In the genomic region with DNA sequence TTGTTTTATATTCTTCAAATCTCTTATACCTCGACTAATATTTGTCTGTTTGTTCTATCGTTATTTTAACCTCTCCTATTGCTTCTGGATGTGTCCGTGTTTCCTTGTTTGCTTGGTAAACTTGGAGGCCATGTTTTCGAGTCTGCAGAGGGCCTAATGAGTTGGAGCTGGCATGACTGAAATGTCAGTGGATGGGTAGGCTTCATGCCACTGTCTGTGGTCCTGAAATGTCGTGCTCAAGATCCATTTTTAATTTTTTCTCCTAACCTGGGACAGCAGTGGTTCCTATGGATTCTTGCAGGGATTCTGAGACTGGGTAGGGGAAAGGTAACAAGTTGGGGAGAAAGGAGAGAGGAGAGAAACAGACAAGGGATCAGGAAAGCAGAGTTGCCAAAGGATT, we compare ENCODE assay signal across 20 cellular contexts. TPM values are rescaled to one million over a fixed set of nuclear protein-coding genes. Genes with fewer than 3 reads are reported as not detected.
DNase-seq lines count a peak whose midpoint lies in the region; ATAC-seq, FAIRE-seq and TF ChIP-seq lines count a peak whose summit lies in the region.
"Had no signal": no experiment of that assay in that cellular context is flagged by ENCODE, and none has a peak within 500 bp of the region (broad histone marks: within the 10 kb centered on the region; RNA-seq: fewer than 3 reads in every experiment).

No MANE protein-coding gene starts in this region.

- CTCF ChIA-PET in PC-3 (lab: Charles Lee), result no interaction called here

- H3K4me1 ChIP-seq in GM23248 (ENCODE audit: insufficient read depth) (no peaks in the 10 kb centered on the region), PC-3 (ENCODE audit: insufficient read depth, low read length) (no peaks in the 10 kb centered on the region)
- H3K4me1 ChIP-seq: prostate gland had no signal

- no peak for ATAC-seq in PC-3

- H3K27ac ChIP-seq in GM23248, result no peak overlapping the region
- no peak overlapping the region for H3K27ac ChIP-seq in PC-3 (ENCODE audit: low read length)
- H3K27ac ChIP-seq: KMS-11, prostate gland, SK-N-MC had no signal

- POLR2A ChIA-PET in PC-3 (lab: Charles Lee; ENCODE audit: unreplicated experiment), result no interaction called here

- H3K36me3 ChIP-seq in GM23248 (ENCODE audit: low read depth) (no peaks in the 10 kb centered on the region), PC-3 (ENCODE audit: low read depth, low read length) (no peaks in the 10 kb centered on the region), bronchial epithelial cell (ENCODE audit: control insufficient read depth, insufficient read depth, low read length) (no peaks in the 10 kb centered on the region)
- H3K36me3 ChIP-seq: prostate gland had no signal

- TF ChIP-seq CTCF in PC-3 (conservative IDR thresholded peaks at IDR 0.05; ENCODE audit: low read depth, low read length) (no peak), bronchial epithelial cell (IDR thresholded peaks at IDR 0.05; ENCODE audit: insufficient read depth, low read length, severe bottlenecking) (no peak), GM13977 (IDR thresholded peaks at IDR 0.05; ENCODE audit: extremely low read depth, insufficient read depth, missing control alignments) (no peak)

- intact Hi-C loops in PC-3 (cut with micrococcal nuclease), result loop anchor here (2.0 kb wide), 1 partner anchor 543 kb away; no protein-coding TSS in a partner anchor

- H2AFZ ChIP-seq in GM23248 (no peak overlapping the region), PC-3 (ENCODE audit: low read length) (no peak overlapping the region)

- no TSS peak for BruUV-seq in PC-3 (replicated peaks; lab: Mats Ljungman, UMichigan)

- peak; percentile 35 for DNase-seq in GM23248
- DNase-seq in PC-3, result peak; percentile 45
- no peak for DNase-seq in bronchial epithelial cell (ENCODE audit: low read depth)
- peak; percentile 18 for DNase-seq in left kidney (ENCODE audit: low read depth, low spot score)
- DNase-seq in RCC 7860 (ENCODE audit: low spot score), result no peak
- DNase-seq in GM19240 (ENCODE audit: insufficient read length, low spot score), result no peak
- no peak for DNase-seq in DMS53 treated with DMSO at 0.1 percent for 48 hours (lab: John Stamatoyannopoulos, UW; ENCODE audit: unreplicated experiment)
- no peak for DNase-seq in GM13977 (ENCODE audit: low spot score)
- DNase-seq: activated effector memory CD4-positive, alpha-beta T cell treated with Interleukin-2 at 50 U/mL for 16 hours; COR-L47; EL; NCI-H1092 treated with DMSO at 0.1 percent for 48 hours; NCI-H2107; NCI-H524 treated with DMSO at 0.1 percent for 48 hours; OCI-M1; T1000 had no signal

- H4K20me1 ChIP-seq in GM23248 (ENCODE audit: insufficient read depth) (no peaks in the 10 kb centered on the region), PC-3 (ENCODE audit: low read length) (no peaks in the 10 kb centered on the region)

- H3K27me3 ChIP-seq in GM23248 (replicated peaks; ENCODE audit: insufficient read depth), result no peaks in the 10 kb centered on the region
- H3K27me3 ChIP-seq in PC-3 (ENCODE audit: low read length), result no peaks in the 10 kb centered on the region; the same call in 1 of the 2 replicates
- H3K27me3 ChIP-seq in bronchial epithelial cell (ENCODE audit: control insufficient read depth, insufficient read depth, low read length), result no peaks in the 10 kb centered on the region

- H3K4me2 ChIP-seq in GM23248 (ENCODE audit: unreplicated experiment) (no peak overlapping the region), PC-3 (ENCODE audit: low read length) (no peak overlapping the region)
- H3K4me2 ChIP-seq: KMS-11 had no signal

- in situ Hi-C loops in GM23248 (cut with MboI) (loop anchor here (5.0 to 25.0 kb wide), 2 partner anchors 192 to 552 kb away; no protein-coding TSS in a partner anchor), GM13977 (cut with MboI; ENCODE audit: low pct_unique_long_range_greater_than_20kb, low sequenced_read_pairs, unreplicated experiment) (loop anchor here (25.0 kb wide), 2 partner anchors 427 to 552 kb away; no protein-coding TSS in a partner anchor)

- H3K4me3 ChIP-seq in GM23248 (no peak overlapping the region), PC-3 (ENCODE audit: low read length) (no peak overlapping the region), bronchial epithelial cell (ENCODE audit: low read depth, low read length) (no peak overlapping the region)
- H3K4me3 ChIP-seq: prostate gland, SK-N-MC had no signal

- WGBS in GM23248 (ENCODE audit: low coverage in 1 of 2, low lambda C conversion rate in 2 of 2, missing lambda C conversion rate in 2 of 2), 2 experiments, result 57 to 60% methylated on average over 5 of the region's 5 CpGs

- H3K9me2 ChIP-seq in GM23248 (ENCODE audit: insufficient read depth), result no peaks in the 10 kb centered on the region
- H3K9me2 ChIP-seq in PC-3 (replicated peaks; ENCODE audit: low read length), result no peaks in the 10 kb centered on the region

- FAIRE-seq in bronchial epithelial cell (lab: Jason Lieb, UNC), result peak; percentile 55
- no peak for FAIRE-seq in RCC 7860 (lab: Jason Lieb, UNC)

- H3K9ac ChIP-seq in GM23248 (no peak overlapping the region), PC-3 (ENCODE audit: low read length) (no peak overlapping the region)
- H3K9ac ChIP-seq: KMS-11 had no signal

- H3F3A ChIP-seq in GM23248 (ENCODE audit: insufficient read depth) (no peaks in the 10 kb centered on the region), PC-3 (ENCODE audit: low read length, unreplicated experiment) (no peaks in the 10 kb centered on the region)

- no peaks in the 10 kb centered on the region for H3K79me2 ChIP-seq in GM23248 (ENCODE audit: insufficient read depth)
- no peaks in the 10 kb centered on the region for H3K79me2 ChIP-seq in PC-3 (ENCODE audit: low read length)

- H3K9me3 ChIP-seq in GM23248 (ENCODE audit: low read depth) (no peaks in the 10 kb centered on the region), PC-3 (ENCODE audit: low read length) (no peaks in the 10 kb centered on the region)
- H3K9me3 ChIP-seq: prostate gland had no signal

RNA-seq across cellular contexts. Expression of gene GASK1A, which starts 18.8 kb away (rescaled TPM):
- total RNA-seq in GM23248 (2014; rRNA removed; shearing (Covaris generic)), result 0.63 and 1.8 TPM in 2 replicates
- polyA plus RNA-seq in GM23248 (2016; fragmentation: Nextera tagmentation; extraction: Ambion mirVana), result 0.08 and 0.10 TPM in 2 replicates
- 1.9 and 2.5 TPM in 2 replicates for total RNA-seq in PC-3 (2014; rRNA removed)
- 0.77 and 1.1 TPM in 2 replicates for total RNA-seq in bronchial epithelial cell

RNA-seq across cellular contexts. Expression of gene ZNF662, which starts 54.3 kb away (rescaled TPM):
- total RNA-seq in GM23248 (2014; rRNA removed; shearing (Covaris generic)), result 1.4 and 1.5 TPM in 2 replicates
- polyA plus RNA-seq in GM23248 (2016; fragmentation: Nextera tagmentation; extraction: Ambion mirVana), result 1.6 and 2.3 TPM in 2 replicates
- total RNA-seq in PC-3 (2014; rRNA removed), result 0.04 TPM in 1 of 2 replicates, not detected in the other
- 1.0 and 1.3 TPM in 2 replicates for total RNA-seq in bronchial epithelial cell
- total RNA-seq: neural crest cell had no signal

Comparison
In these comparisons a context has a peak if more than half of its experiments do, and no peak if none do; other contexts are left out.
1. DNase-seq: peak in GM23248 (single experiment), PC-3 (single experiment) and left kidney (single experiment); none in bronchial epithelial cell (single experiment), RCC 7860 (single experiment), GM19240 (single experiment), DMS53 treated with DMSO at 0.1 percent for 48 hours (single experiment) and GM13977 (single experiment).